In the genomic region with DNA sequence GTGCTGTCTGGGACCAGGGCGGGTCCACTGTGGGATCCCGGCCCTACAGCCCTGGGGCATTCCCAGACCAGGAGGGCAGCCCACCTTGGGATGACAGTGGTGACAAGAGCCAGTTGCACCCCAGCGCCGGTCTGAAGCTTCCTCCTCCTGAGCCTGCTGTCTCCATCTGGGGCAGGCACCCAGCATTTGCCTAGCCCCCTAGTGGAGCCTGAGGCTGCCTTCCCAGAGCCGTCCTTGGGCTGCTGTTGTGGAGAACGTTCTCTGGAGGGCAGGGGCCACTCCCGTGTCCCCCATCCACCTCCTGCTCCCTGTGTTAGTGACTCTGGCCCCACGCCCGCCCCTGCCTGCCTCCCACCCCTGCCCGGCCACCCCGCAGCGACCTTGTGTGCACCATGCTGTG, we compare ENCODE assay signal across 17 cellular contexts.
"Had no signal": no experiment of that assay in that cellular context is flagged by ENCODE, and none has a peak within 500 bp of the region (broad histone marks: within the 10 kb centered on the region; RNA-seq: fewer than 3 reads in every experiment).

No MANE protein-coding gene starts in this region.

- DNase-seq: activated effector memory CD4-positive, alpha-beta T cell treated with anti-CD3 and anti-CD28 coated beads, Interleukin-2, amount 50 U/mL, for 16 hours; activated naive CD4-positive, alpha-beta T cell treated with anti-CD3 and anti-CD28 coated beads, Interleukin-2, amount 10 ng/mL, durations not matched to agents 7 days and 5 days; activated naive CD8-positive, alpha-beta T cell treated with anti-CD3 and anti-CD28 coated beads, Interleukin-2, amount 50 U/mL, for 24 hours; activated T-cell treated with anti-CD3 and anti-CD28 coated beads, Interleukin-2, amount 50 U/mL, for 48 hours; caudate nucleus; effector memory CD4-positive, alpha-beta T cell; foreskin melanocyte; kidney glomerular epithelial cell; left ventricle myocardium inferior; naive thymus-derived CD8-positive, alpha-beta T cell; stimulated activated CD4-positive, alpha-beta T cell treated with anti-CD3 and anti-CD28 coated beads, Interleukin-2, amount 100 ng/mL, for 48 hours; stimulated activated CD8-positive, alpha-beta memory T cell treated with anti-CD3 and anti-CD28 coated beads, Interleukin-4, amount 100 ng/mL, for 48 hours; stimulated activated naive CD4-positive, alpha-beta T cell; testis; trophoblast cell; uterus had no signal

- H3K27me3 Mint-ChIP-seq: activated naive CD4-positive, alpha-beta T cell treated with anti-CD3 and anti-CD28 coated beads, Interleukin-2, amount 10 ng/mL, durations not matched to agents 7 days and 5 days; activated naive CD8-positive, alpha-beta T cell treated with anti-CD3 and anti-CD28 coated beads, Interleukin-2, amount 50 U/mL, for 24 hours; naive thymus-derived CD8-positive, alpha-beta T cell had no signal

- H3K4me1 ChIP-seq: uterus had no signal

- H3K4me3 ChIP-seq: left ventricle myocardium inferior, neural progenitor cell, testis, uterus had no signal

- ATAC-seq: activated naive CD8-positive, alpha-beta T cell treated with anti-CD3 and anti-CD28 coated beads, Interleukin-2, amount 50 U/mL, for 24 hours; naive thymus-derived CD8-positive, alpha-beta T cell had no signal

- H3K9me3 Mint-ChIP-seq: activated naive CD4-positive, alpha-beta T cell treated with anti-CD3 and anti-CD28 coated beads, Interleukin-2, amount 10 ng/mL, durations not matched to agents 7 days and 5 days; activated naive CD8-positive, alpha-beta T cell treated with anti-CD3 and anti-CD28 coated beads, Interleukin-2, amount 50 U/mL, for 24 hours; naive thymus-derived CD8-positive, alpha-beta T cell had no signal

- H3K36me3 ChIP-seq: neural progenitor cell, uterus had no signal

- H3K9ac ChIP-seq: neural progenitor cell had no signal

- H2AFZ ChIP-seq: neural progenitor cell had no signal

- H3K4me1 Mint-ChIP-seq: activated naive CD4-positive, alpha-beta T cell treated with anti-CD3 and anti-CD28 coated beads, Interleukin-2, amount 10 ng/mL, durations not matched to agents 7 days and 5 days had no signal

- H3K9me3 ChIP-seq: testis, uterus had no signal

- H3K4me2 ChIP-seq: neural progenitor cell had no signal

- H3K27ac Mint-ChIP-seq: activated naive CD4-positive, alpha-beta T cell treated with anti-CD3 and anti-CD28 coated beads, Interleukin-2, amount 10 ng/mL, durations not matched to agents 7 days and 5 days; activated naive CD8-positive, alpha-beta T cell treated with anti-CD3 and anti-CD28 coated beads, Interleukin-2, amount 50 U/mL, for 24 hours; naive thymus-derived CD8-positive, alpha-beta T cell; neural progenitor cell had no signal

- H3K27me3 ChIP-seq: neural progenitor cell, testis, uterus had no signal

- H3K4me3 Mint-ChIP-seq: activated naive CD4-positive, alpha-beta T cell treated with anti-CD3 and anti-CD28 coated beads, Interleukin-2, amount 10 ng/mL, durations not matched to agents 7 days and 5 days; activated naive CD8-positive, alpha-beta T cell treated with anti-CD3 and anti-CD28 coated beads, Interleukin-2, amount 50 U/mL, for 24 hours; naive thymus-derived CD8-positive, alpha-beta T cell; neural progenitor cell had no signal

- H3K27ac ChIP-seq: left ventricle myocardium inferior, neural progenitor cell, testis, uterus had no signal
